In the genomic region with DNA sequence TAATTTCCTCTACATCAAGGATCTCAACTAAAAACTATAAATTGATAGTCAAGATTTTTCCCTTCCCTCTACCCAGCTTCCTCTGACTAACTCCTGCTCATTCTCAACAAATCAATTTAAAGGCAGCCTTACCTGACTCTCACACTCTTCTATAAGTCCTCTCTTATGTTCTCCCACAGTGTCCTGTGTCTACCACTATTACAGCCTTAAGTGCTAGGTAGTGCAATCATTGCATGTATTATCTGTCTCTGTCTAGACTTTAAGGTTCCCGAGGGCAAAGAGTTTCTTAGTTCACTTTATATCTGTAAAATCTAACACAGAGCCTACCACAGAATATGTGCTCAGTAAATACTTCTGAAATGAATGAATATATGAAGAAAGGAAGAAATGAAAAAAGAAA, we compare ENCODE assay signal across 1 cellular context.
TF ChIP-seq lines count a peak whose summit lies in the region.

No MANE protein-coding gene starts in this region.

TF ChIP-seq in IMR-90, 13 proteins besides CTCF, POLR2A, EP300 and RAD21 (continued from another document):
- TF ChIP-seq, protein P1, sequence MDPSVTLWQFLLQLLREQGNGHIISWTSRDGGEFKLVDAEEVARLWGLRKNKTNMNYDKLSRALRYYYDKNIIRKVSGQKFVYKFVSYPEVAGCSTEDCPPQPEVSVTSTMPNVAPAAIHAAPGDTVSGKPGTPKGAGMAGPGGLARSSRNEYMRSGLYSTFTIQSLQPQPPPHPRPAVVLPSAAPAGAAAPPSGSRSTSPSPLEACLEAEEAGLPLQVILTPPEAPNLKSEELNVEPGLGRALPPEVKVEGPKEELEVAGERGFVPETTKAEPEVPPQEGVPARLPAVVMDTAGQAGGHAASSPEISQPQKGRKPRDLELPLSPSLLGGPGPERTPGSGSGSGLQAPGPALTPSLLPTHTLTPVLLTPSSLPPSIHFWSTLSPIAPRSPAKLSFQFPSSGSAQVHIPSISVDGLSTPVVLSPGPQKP (IDR thresholded peaks at IDR 0.05; ENCODE audit: borderline replicate concordance, low read depth, low read length): no peak
- TF ChIP-seq FOS (IDR thresholded peaks at IDR 0.05; ENCODE audit: low read depth, low read length) (no peak), MAFK (IDR thresholded peaks at IDR 0.05; ENCODE audit: low read depth, low read length) (no peak), BHLHE40 (IDR thresholded peaks at IDR 0.05; ENCODE audit: low read depth, low read length) (no peak), RFX5 (IDR thresholded peaks at IDR 0.05; ENCODE audit: low read depth, low read length) (no peak), MAZ (IDR thresholded peaks at IDR 0.05; ENCODE audit: borderline replicate concordance, low read depth, low read length) (no peak)
- TF ChIP-seq, protein P2, sequence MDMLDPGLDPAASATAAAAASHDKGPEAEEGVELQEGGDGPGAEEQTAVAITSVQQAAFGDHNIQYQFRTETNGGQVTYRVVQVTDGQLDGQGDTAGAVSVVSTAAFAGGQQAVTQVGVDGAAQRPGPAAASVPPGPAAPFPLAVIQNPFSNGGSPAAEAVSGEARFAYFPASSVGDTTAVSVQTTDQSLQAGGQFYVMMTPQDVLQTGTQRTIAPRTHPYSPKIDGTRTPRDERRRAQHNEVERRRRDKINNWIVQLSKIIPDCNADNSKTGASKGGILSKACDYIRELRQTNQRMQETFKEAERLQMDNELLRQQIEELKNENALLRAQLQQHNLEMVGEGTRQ (IDR thresholded peaks at IDR 0.05; ENCODE audit: low read depth, low read length): no peak
